ENCODE assay signal across 11 cellular contexts in the genomic region with DNA sequence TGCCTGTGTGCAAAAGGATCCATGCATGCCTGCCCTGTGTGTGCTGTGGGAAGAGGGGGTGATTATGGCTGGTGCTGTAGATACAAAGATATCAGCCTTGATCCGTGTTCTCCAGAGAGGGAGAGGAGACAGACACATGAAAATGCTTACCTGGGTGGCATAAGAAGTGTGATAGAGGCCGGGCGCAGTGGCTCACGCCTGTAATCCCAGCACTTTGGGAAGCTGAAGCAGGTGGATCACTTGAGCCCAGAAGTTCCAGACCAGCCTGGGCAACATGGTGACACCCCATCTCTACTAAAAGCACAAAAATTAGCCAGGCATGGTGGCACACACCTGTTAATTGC. TPM values are rescaled to one million over a fixed set of nuclear protein-coding genes. Genes with fewer than 3 reads are reported as not detected.
DNase-seq lines count a peak whose midpoint lies in the region; ATAC-seq and TF ChIP-seq lines count a peak whose summit lies in the region.
"Not testable (repeated sequence)": the region's sequence is repeated elsewhere in the genome, so short reads cannot be mapped to it uniquely, and the experiment has no call there.
"Had no signal": no experiment of that assay in that cellular context is flagged by ENCODE, and none has a peak within 500 bp of the region (broad histone marks: within the 10 kb centered on the region; RNA-seq: fewer than 3 reads in every experiment).

No MANE protein-coding gene starts in this region.

- not testable (repeated sequence) for H3K27me3 ChIP-seq in DND-41 (ENCODE audit: insufficient read depth, low read length, poor library complexity); colonic mucosa; left ventricle myocardium inferior (ENCODE audit: low read depth); naive thymus-derived CD4-positive, alpha-beta T cell (ENCODE audit: control insufficient read depth in 2 of 2, insufficient read depth in 2 of 2, low read length in 2 of 2); smooth muscle cell (ENCODE audit: low read depth); upper lobe of right lung

- intact Hi-C loops in colonic mucosa (cut with DNase I); left ventricle myocardium inferior (cut with micrococcal nuclease); naive thymus-derived CD4-positive, alpha-beta T cell (cut with micrococcal nuclease); upper lobe of right lung (cut with DNase I): not testable (repeated sequence)

- H4K20me1 ChIP-seq in DND-41 (ENCODE audit: insufficient read depth, low read length), result not testable (repeated sequence)
- H4K20me1 ChIP-seq in smooth muscle cell (ENCODE audit: low read depth), result peaks cover 18% of the 10 kb centered on the region

- not testable (repeated sequence) for TF ChIP-seq CTCF in DND-41 (IDR thresholded peaks at IDR 0.05; ENCODE audit: borderline replicate concordance, extremely low read depth, low read length, poor library complexity, severe bottlenecking); colonic mucosa (IDR thresholded peaks at IDR 0.05); left ventricle myocardium inferior (IDR thresholded peaks at IDR 0.05; ENCODE audit: borderline replicate concordance); smooth muscle cell (IDR thresholded peaks at IDR 0.05; ENCODE audit: borderline replicate concordance, insufficient read depth, poor library complexity, severe bottlenecking); upper lobe of right lung (IDR thresholded peaks at IDR 0.05)

- not testable (repeated sequence) for H3K9me3 ChIP-seq in DND-41 (ENCODE audit: insufficient read depth, low read length, severe bottlenecking); colonic mucosa; left ventricle myocardium inferior (replicated peaks); naive thymus-derived CD4-positive, alpha-beta T cell (ENCODE audit: control insufficient read depth in 2 of 3, low read length in 3 of 3); smooth muscle cell (replicated peaks; ENCODE audit: low read depth); upper lobe of right lung

- peaks cover 66% of the 10 kb centered on the region for H3K4me1 Mint-ChIP-seq in T-helper 1 cell treated with Interleukin-12 subunit alpha and Interleukin-12 subunit beta and Interleukin-4 antibody, amounts not matched to agents 30 μg/mL and 1 μg/mL, for 36 hours (ENCODE audit: low read depth)
- H3K4me1 Mint-ChIP-seq in activated naive CD4-positive, alpha-beta T cell treated with anti-CD3 and anti-CD28 coated beads, Interleukin-2, amount 50 U/mL, for 24 hours, result peaks cover 74% of the 10 kb centered on the region
- peaks cover 59 to 84% (median 71%) of the 10 kb centered on the region in 7 donors for H3K4me1 Mint-ChIP-seq in naive thymus-derived CD4-positive, alpha-beta T cell

- H2AFZ ChIP-seq in DND-41 (ENCODE audit: low read depth, low read length); smooth muscle cell (ENCODE audit: low read depth): not testable (repeated sequence)

- H3K27me3 Mint-ChIP-seq in T-helper 1 cell treated with Interleukin-12 subunit alpha and Interleukin-12 subunit beta and Interleukin-4 antibody, amounts not matched to agents 30 μg/mL and 1 μg/mL, for 36 hours (ENCODE audit: low read depth); activated naive CD4-positive, alpha-beta T cell treated with anti-CD3 and anti-CD28 coated beads, Interleukin-2, amount 50 U/mL, for 24 hours; naive thymus-derived CD4-positive, alpha-beta T cell: not testable (repeated sequence)

- H3K4me3 Mint-ChIP-seq in T-helper 1 cell treated with Interleukin-12 subunit alpha and Interleukin-12 subunit beta and Interleukin-4 antibody, amounts not matched to agents 30 μg/mL and 1 μg/mL, for 36 hours, result not testable (repeated sequence)
- peak overlapping the region; percentile 81 for H3K4me3 Mint-ChIP-seq in activated naive CD4-positive, alpha-beta T cell treated with anti-CD3 and anti-CD28 coated beads, Interleukin-2, amount 50 U/mL, for 24 hours
- H3K4me3 Mint-ChIP-seq in naive thymus-derived CD4-positive, alpha-beta T cell, result peak overlapping the region in 9 of 10 donors; percentile 53 to 90 (median 79)

- WGBS in smooth muscle cell (ENCODE audit: low lambda C conversion rate), result 94% methylated on average over 4 of the region's 4 CpGs

- DNase-seq in DND-41; colonic mucosa; left ventricle myocardium inferior; naive thymus-derived CD4-positive, alpha-beta T cell; smooth muscle cell (lab: John Stamatoyannopoulos, UW; ENCODE audit: unreplicated experiment): not testable (repeated sequence)
- DNase-seq in upper lobe of right lung, result peak; percentile 47

- not testable (repeated sequence) for H3K9me3 Mint-ChIP-seq in T-helper 1 cell treated with Interleukin-12 subunit alpha and Interleukin-12 subunit beta and Interleukin-4 antibody, amounts not matched to agents 30 μg/mL and 1 μg/mL, for 36 hours; activated naive CD4-positive, alpha-beta T cell treated with anti-CD3 and anti-CD28 coated beads, Interleukin-2, amount 50 U/mL, for 24 hours; naive thymus-derived CD4-positive, alpha-beta T cell

- H3K36me3 Mint-ChIP-seq in T-helper 1 cell treated with Interleukin-12 subunit alpha and Interleukin-12 subunit beta and Interleukin-4 antibody, amounts not matched to agents 30 μg/mL and 1 μg/mL, for 36 hours (ENCODE audit: low read depth), result peaks cover 42% of the 10 kb centered on the region
- H3K36me3 Mint-ChIP-seq in activated naive CD4-positive, alpha-beta T cell treated with anti-CD3 and anti-CD28 coated beads, Interleukin-2, amount 50 U/mL, for 24 hours, result peaks cover 27% of the 10 kb centered on the region
- peaks cover 0 to 34% (median 6%) of the 10 kb centered on the region in 5 donors for H3K36me3 Mint-ChIP-seq in naive thymus-derived CD4-positive, alpha-beta T cell

- POLR2A ChIA-PET in naive thymus-derived CD4-positive, alpha-beta T cell (lab: Charles Lee), result interaction anchor here (0.6 to 18.7 kb wide), 8 partner anchors 11 to 726 kb away, joined by 3 to 709 read pairs (median 22); partner anchors contain the start of genes BEST4, PLK3 and RPS8

- peak overlapping the region; percentile 99 for H3K27ac Mint-ChIP-seq in T-helper 1 cell treated with Interleukin-12 subunit alpha and Interleukin-12 subunit beta and Interleukin-4 antibody, amounts not matched to agents 30 μg/mL and 1 μg/mL, for 36 hours
- peak overlapping the region; percentile 97 for H3K27ac Mint-ChIP-seq in activated naive CD4-positive, alpha-beta T cell treated with anti-CD3 and anti-CD28 coated beads, Interleukin-2, amount 50 U/mL, for 24 hours
- peak overlapping the region; percentile 98 to 100 (median 99) for H3K27ac Mint-ChIP-seq in naive thymus-derived CD4-positive, alpha-beta T cell

- not testable (repeated sequence) for H3K9ac ChIP-seq in DND-41 (ENCODE audit: low read depth, low read length)
- peak overlapping the region in 1 of 2 donors; percentile 46 for H3K9ac ChIP-seq in colonic mucosa (ENCODE audit: low read depth in 2 of 2, low read length in 2 of 2)
- H3K9ac ChIP-seq in smooth muscle cell (ENCODE audit: low read depth), result peak overlapping the region; percentile 98

- not testable (repeated sequence) for H3K79me2 ChIP-seq in DND-41 (ENCODE audit: insufficient read depth, low read length)
- H3K79me2 ChIP-seq in smooth muscle cell (ENCODE audit: low read depth), result peaks cover 21% of the 10 kb centered on the region

- not testable (repeated sequence) for ATAC-seq in DND-41 (ENCODE audit: insufficient read depth, low read depth); naive thymus-derived CD4-positive, alpha-beta T cell; upper lobe of right lung

- not testable (repeated sequence) for H3K36me3 ChIP-seq in DND-41 (ENCODE audit: insufficient read depth, low read length); colonic mucosa; naive thymus-derived CD4-positive, alpha-beta T cell (ENCODE audit: control insufficient read depth in 2 of 3, insufficient read depth in 3 of 3, low read length in 3 of 3); smooth muscle cell (ENCODE audit: low read depth)
- H3K36me3 ChIP-seq in left ventricle myocardium inferior (peaks cover 10% of the 10 kb centered on the region), upper lobe of right lung (peaks cover 11% of the 10 kb centered on the region)

- H3K4me1 ChIP-seq in DND-41 (ENCODE audit: insufficient read depth, low read length) (peaks cover 44% of the 10 kb centered on the region), colonic mucosa (peaks cover 36% of the 10 kb centered on the region), left ventricle myocardium inferior (peaks cover 88% of the 10 kb centered on the region), smooth muscle cell (ENCODE audit: low read depth) (peaks cover 48% of the 10 kb centered on the region), upper lobe of right lung (peaks cover 75% of the 10 kb centered on the region)
- H3K4me1 ChIP-seq in naive thymus-derived CD4-positive, alpha-beta T cell (ENCODE audit: control insufficient read depth in 2 of 2, insufficient read depth in 2 of 2, low read length in 2 of 2), result peaks cover 61 to 70% of the 10 kb centered on the region in 2 donors

- H3K4me2 ChIP-seq in DND-41 (ENCODE audit: insufficient read depth, low read length), result not testable (repeated sequence)
- peak overlapping the region; percentile 91 for H3K4me2 ChIP-seq in smooth muscle cell

- H3K4me3 ChIP-seq in DND-41 (ENCODE audit: low read depth in 1 of 2, low read length in 2 of 2); colonic mucosa; smooth muscle cell; upper lobe of right lung: not testable (repeated sequence)
- H3K4me3 ChIP-seq in left ventricle myocardium inferior, result peak overlapping the region; percentile 61
- H3K4me3 ChIP-seq in naive thymus-derived CD4-positive, alpha-beta T cell (ENCODE audit: low read length), result peak overlapping the region; percentile 8

- CTCF ChIA-PET in naive thymus-derived CD4-positive, alpha-beta T cell (lab: Charles Lee), result interaction anchor here (0.6 to 3.4 kb wide), 3 partner anchors 10 to 200 kb away, joined by 3 to 25 read pairs (median 3); partner anchors contain the start of genes HECTD3 and PLK3

- H3K27ac ChIP-seq in DND-41 (ENCODE audit: low read length) (peak overlapping the region; percentile 89), colonic mucosa (peak overlapping the region; percentile 94), left ventricle myocardium inferior (replicated peaks) (peak overlapping the region; percentile 100), smooth muscle cell (ENCODE audit: low read depth) (peak overlapping the region; percentile 100), upper lobe of right lung (peak overlapping the region; percentile 100)
- H3K27ac ChIP-seq in naive thymus-derived CD4-positive, alpha-beta T cell (ENCODE audit: low read depth, low read length), result peak overlapping the region; percentile 91

- H3F3A ChIP-seq in smooth muscle cell (ENCODE audit: low read depth), result peaks cover 40% of the 10 kb centered on the region

RNA-seq across cellular contexts. Expression of gene BTBD19, which starts 2.4 kb away (rescaled TPM):
- total RNA-seq in colonic mucosa (1 to 10 TPM; 1.6 to 2.5 TPM), left ventricle myocardium inferior (3.5 TPM), smooth muscle cell (9.5 and 11.9 TPM in 2 replicates), upper lobe of right lung (9.2 TPM)
- 10 to 100 TPM; 11.2 to 47.2 (median 13.5) TPM for total RNA-seq in naive thymus-derived CD4-positive, alpha-beta T cell
- under 1 TPM; 0.07 to 0.28 TPM for polyA plus RNA-seq in naive thymus-derived CD4-positive, alpha-beta T cell
- polyA plus RNA-seq in smooth muscle cell, result 11.0 and 27.4 TPM in 2 replicates

RNA-seq across cellular contexts. Expression of gene DYNLT4, which starts 3.6 kb away (rescaled TPM):
- total RNA-seq in colonic mucosa (under 1 TPM; 0.35 to 0.56 TPM), left ventricle myocardium inferior (1.9 TPM), smooth muscle cell (1.1 and 2.0 TPM in 2 replicates), upper lobe of right lung (not detected)
- 1 to 10 TPM in 2 of 5 experiments, under 1 TPM in 3; 0.31 to 9.7 (median 0.87) TPM for total RNA-seq in naive thymus-derived CD4-positive, alpha-beta T cell
- under 1 TPM in 1 of 2 donors, not detected in 1; 0.47 TPM for polyA plus RNA-seq in naive thymus-derived CD4-positive, alpha-beta T cell
- 1.6 and 5.8 TPM in 2 replicates for polyA plus RNA-seq in smooth muscle cell
- total RNA-seq: mucosa of gallbladder had no signal

RNA-seq across cellular contexts. Expression of gene PLK3, which starts 10.6 kb away (rescaled TPM):
- total RNA-seq in colonic mucosa, result 1 to 10 TPM; 7.7 to 8.8 TPM
- 5.4 TPM for total RNA-seq in left ventricle myocardium inferior
- total RNA-seq in naive thymus-derived CD4-positive, alpha-beta T cell, result 100 to 1,000 TPM in 4 of 5 experiments, 10 to 100 TPM in 1; 92.8 to 456 (median 142) TPM
- polyA plus RNA-seq in naive thymus-derived CD4-positive, alpha-beta T cell, result 10 to 100 TPM; 30.5 to 59.1 TPM
- 26.2 and 42.0 TPM in 2 replicates for total RNA-seq in smooth muscle cell
- polyA plus RNA-seq in smooth muscle cell, result 39.7 and 71.6 TPM in 2 replicates
- 38.8 TPM for total RNA-seq in upper lobe of right lung

RNA-seq across cellular contexts. Expression of gene BEST4, which starts 22.8 kb away (rescaled TPM):
- 10 to 100 TPM; 26.0 to 58.9 TPM for total RNA-seq in colonic mucosa
- total RNA-seq in left ventricle myocardium inferior, result 0.11 TPM
- total RNA-seq in naive thymus-derived CD4-positive, alpha-beta T cell, result 1 to 10 TPM in 2 of 5 experiments, under 1 TPM in 3; 0.77 to 1.4 (median 0.96) TPM
- under 1 TPM in 1 of 2 donors, not detected in 1; 0.72 TPM for polyA plus RNA-seq in naive thymus-derived CD4-positive, alpha-beta T cell
- 0.54 TPM in 1 of 2 replicates, not detected in the other for total RNA-seq in smooth muscle cell
- 0.78 and 0.89 TPM in 2 replicates for polyA plus RNA-seq in smooth muscle cell
- not detected for total RNA-seq in upper lobe of right lung
- total RNA-seq: H4, NCI-H460 had no signal

RNA-seq across cellular contexts. Expression of gene PTCH2, which starts 32.3 kb away (rescaled TPM):
- total RNA-seq in colonic mucosa, result under 1 TPM; 0.48 to 0.52 TPM
- total RNA-seq in left ventricle myocardium inferior, result 0.25 TPM
- total RNA-seq in naive thymus-derived CD4-positive, alpha-beta T cell, result 1 to 10 TPM; 1.3 to 2.8 (median 1.4) TPM
- polyA plus RNA-seq in naive thymus-derived CD4-positive, alpha-beta T cell, result under 1 TPM in 1 of 2 donors, not detected in 1; 0.06 TPM
- total RNA-seq in smooth muscle cell, result 0.22 TPM in 1 of 2 replicates, not detected in the other
- 0.43 and 2.0 TPM in 2 replicates for polyA plus RNA-seq in smooth muscle cell
- 0.64 TPM for total RNA-seq in upper lobe of right lung
